Comparison of ENCODE assay signal across 27 cellular contexts in genomic region chr14:87034680-87035079, GRCh38.
"Had no signal": no experiment of that assay in that cellular context is flagged by ENCODE, and none has a peak within 500 bp of the region (broad histone marks: within the 10 kb centered on the region; RNA-seq: fewer than 3 reads in every experiment).

No MANE protein-coding gene starts in this region.

- H3K9me3 ChIP-seq: adrenal gland, body of pancreas, breast epithelium, SJCRH30 had no signal

- ATAC-seq: activated CD4-positive, alpha-beta T cell treated with anti-CD3 and anti-CD28 coated beads for 36 hours; activated CD4-positive, CD25-positive, alpha-beta regulatory T cell treated with anti-CD3 and anti-CD28 coated beads, Interleukin-2, amount 50 U/mL, for 24 hours; activated CD8-positive, alpha-beta T cell treated with anti-CD3 and anti-CD28 coated beads, Interleukin-2, amount 10 ng/mL, durations not matched to agents 7 days and 5 days; body of pancreas; K562; Panc1; WTC11 had no signal

- H3K27ac ChIP-seq: adrenal gland, body of pancreas, breast epithelium, coronary artery, SJCRH30, SK-N-MC had no signal

- DNase-seq: activated CD4-positive, alpha-beta T cell treated with anti-CD3 and anti-CD28 coated beads for 36 hours; activated CD4-positive, alpha-beta T cell treated with anti-CD3 and anti-CD28 coated beads, Interleukin-2, amount 10 ng/mL, durations not matched to agents 7 days and 5 days; activated CD4-positive, alpha-beta T cell treated with anti-CD3 and anti-CD28 coated beads, Interleukin-2, amount 50 U/mL, for 48 hours; activated CD8-positive, alpha-beta T cell treated with anti-CD3 and anti-CD28 coated beads, Interleukin-2, amount 10 ng/mL, durations not matched to agents 7 days and 5 days; activated gamma-delta T cell; activated naive CD4-positive, alpha-beta T cell treated with Interleukin-2 at 50 U/mL for 16 hours; activated T-cell treated with anti-CD3 and anti-CD28 coated beads, Interleukin-2, amount 50 U/mL, for 24 hours; adrenal gland; body of pancreas; NCI-H1048; NCI-H1436 treated with DMSO at 0.1 percent for 48 hours; NCI-H1694 treated with DMSO at 0.1 percent for 48 hours; NCI-H2029; NCI-H510A; NCI-H82; SHP77; SJCRH30; T1000 had no signal

- H3K4me3 ChIP-seq: adrenal gland, body of pancreas, breast epithelium, coronary artery, K562, SJCRH30, SK-N-MC had no signal

- H3K27ac Mint-ChIP-seq: activated CD4-positive, alpha-beta T cell treated with anti-CD3 and anti-CD28 coated beads for 36 hours; activated CD4-positive, alpha-beta T cell treated with anti-CD3 and anti-CD28 coated beads, Interleukin-2, amount 10 ng/mL, durations not matched to agents 7 days and 5 days; activated CD8-positive, alpha-beta T cell treated with anti-CD3 and anti-CD28 coated beads, Interleukin-2, amount 10 ng/mL, durations not matched to agents 7 days and 5 days; activated naive CD4-positive, alpha-beta T cell treated with anti-CD3 and anti-CD28 coated beads, Interleukin-2, amount 50 U/mL, for 24 hours; activated T-cell treated with anti-CD3 and anti-CD28 coated beads, Interleukin-2, amount 50 U/mL, for 24 hours; activated T-helper 2 cell treated with anti-CD3 and anti-CD28 coated beads, Interferon-gamma antibody, Interleukin-2, Interleukin-4, amounts not matched to agents 10 μg/mL and 5 μg/mL and 100 μg/mL, durations not matched to agents 14 hours and 24 hours and 36 hours; WTC11 had no signal

- H3K27me3 ChIP-seq: adrenal gland, body of pancreas, breast epithelium, SJCRH30 had no signal

- H3K4me1 Mint-ChIP-seq: activated CD4-positive, alpha-beta T cell treated with anti-CD3 and anti-CD28 coated beads for 36 hours; activated CD4-positive, alpha-beta T cell treated with anti-CD3 and anti-CD28 coated beads, Interleukin-2, amount 10 ng/mL, durations not matched to agents 7 days and 5 days; activated naive CD4-positive, alpha-beta T cell treated with anti-CD3 and anti-CD28 coated beads, Interleukin-2, amount 50 U/mL, for 24 hours had no signal

- H3K9me3 Mint-ChIP-seq: WTC11 had no signal

- H3K36me3 ChIP-seq: adrenal gland, breast epithelium, SJCRH30 had no signal

- H3K4me3 Mint-ChIP-seq: activated CD4-positive, alpha-beta T cell treated with anti-CD3 and anti-CD28 coated beads for 36 hours; activated CD4-positive, alpha-beta T cell treated with anti-CD3 and anti-CD28 coated beads, Interleukin-2, amount 10 ng/mL, durations not matched to agents 7 days and 5 days; activated CD8-positive, alpha-beta T cell treated with anti-CD3 and anti-CD28 coated beads, Interleukin-2, amount 10 ng/mL, durations not matched to agents 7 days and 5 days; activated naive CD4-positive, alpha-beta T cell treated with anti-CD3 and anti-CD28 coated beads, Interleukin-2, amount 50 U/mL, for 24 hours; activated T-cell treated with anti-CD3 and anti-CD28 coated beads, Interleukin-2, amount 50 U/mL, for 24 hours; WTC11 had no signal

- H3K4me1 ChIP-seq: adrenal gland, body of pancreas, breast epithelium, SJCRH30 had no signal

- H3K36me3 Mint-ChIP-seq: activated naive CD4-positive, alpha-beta T cell treated with anti-CD3 and anti-CD28 coated beads, Interleukin-2, amount 50 U/mL, for 24 hours; WTC11 had no signal

- H3K27me3 Mint-ChIP-seq: activated CD4-positive, alpha-beta T cell treated with anti-CD3 and anti-CD28 coated beads for 36 hours; activated CD4-positive, alpha-beta T cell treated with anti-CD3 and anti-CD28 coated beads, Interleukin-2, amount 10 ng/mL, durations not matched to agents 7 days and 5 days; activated naive CD4-positive, alpha-beta T cell treated with anti-CD3 and anti-CD28 coated beads, Interleukin-2, amount 50 U/mL, for 24 hours; activated T-cell treated with anti-CD3 and anti-CD28 coated beads, Interleukin-2, amount 50 U/mL, for 24 hours had no signal
